9 cellular contexts compared by ENCODE assay signal in genomic region chr7:149525280-149525679, GRCh38.
"Had no signal": no experiment of that assay in that cellular context is flagged by ENCODE, and none has a peak within 500 bp of the region (broad histone marks: within the 10 kb centered on the region; RNA-seq: fewer than 3 reads in every experiment).

No MANE protein-coding gene starts in this region.

- FAIRE-seq: HepG2 had no signal

- ATAC-seq: HCT116, HepG2 had no signal

- H3K4me3 ChIP-seq: GM23248, HAP-1 had no signal

- H2AFZ ChIP-seq: GM23248 had no signal

- H3K9ac ChIP-seq: GM23248 had no signal

- H3K36me3 ChIP-seq: HAP-1 had no signal

- H3K27ac ChIP-seq: GM23248, HL-60 had no signal

- H3K4me1 ChIP-seq: HAP-1 had no signal

- DNase-seq: GM23248, GOT3, H7, HFFc6, KG1 had no signal
